Comparison of ENCODE assay signal across 25 cellular contexts in genomic region chr22:23061471-23062280, GRCh38. TPM values are rescaled to one million over a fixed set of nuclear protein-coding genes. Genes with fewer than 3 reads are reported as not detected.
DNase-seq lines count a peak whose midpoint lies in the region; ATAC-seq, FAIRE-seq and TF ChIP-seq lines count a peak whose summit lies in the region.
"Had no signal": no experiment of that assay in that cellular context is flagged by ENCODE, and none has a peak within 500 bp of the region (broad histone marks: within the 10 kb centered on the region; RNA-seq: fewer than 3 reads in every experiment).

No MANE protein-coding gene starts in this region.

- no peak overlapping the region for H3K4me3 ChIP-seq in GM12878
- H3K4me3 ChIP-seq: esophagus squamous epithelium, transverse colon had no signal

- no peaks in the 10 kb centered on the region for H3K79me2 ChIP-seq in GM12878 (ENCODE audit: control insufficient read depth, insufficient read depth, low read length)

- in situ Hi-C loops in GM12878 (cut with MboI), result no loop called here

- FAIRE-seq in GM12878 (lab: Jason Lieb, UNC), result no peak
- FAIRE-seq: A204.1, astrocyte, GM12891 had no signal

- CTCF ChIA-PET in GM12878 (lab: Yijun Ruan, JAX), result interaction anchor here (1.1 to 2.7 kb wide), 2 partner anchors 10 to 102 kb away, joined by 4 to 13 read pairs; no protein-coding TSS in a partner anchor

- SMC1A ChIA-PET in GM12878 (lab: Charles Lee; ENCODE audit: uncharacterized antibody, unreplicated experiment), result interaction anchor here (1.0 to 1.5 kb wide), 3 partner anchors 12 to 102 kb away, joined by 3 to 4 read pairs (median 4); no protein-coding TSS in a partner anchor

- peaks cover 4% of the 10 kb centered on the region for H3K27me3 Mint-ChIP-seq in activated CD4-positive, alpha-beta T cell treated with anti-CD3 and anti-CD28 coated beads, Interleukin-2, amount 10 ng/mL, durations not matched to agents 24 days and 14 days
- H3K27me3 Mint-ChIP-seq: stimulated activated memory B cell treated with anti-CD40 and anti-IgM and Interleukin-4, amounts not matched to agents 10 μg/mL and 1 μg/mL and 100 μg/mL, for 72 hours had no signal

- DNase-seq in activated CD4-positive, alpha-beta T cell treated with anti-CD3 and anti-CD28 coated beads for 1 hour, result peak; percentile 6
- no peak for DNase-seq in activated CD4-positive, alpha-beta T cell treated with anti-CD3 and anti-CD28 coated beads, Interleukin-2, amount 10 ng/mL, durations not matched to agents 24 days and 14 days
- peak; percentile 10 for DNase-seq in D341Med (ENCODE audit: low spot score)
- no peak for DNase-seq in GM12878 (ENCODE audit: low read depth, low spot score)
- peak; percentile 56 for DNase-seq in posterior vena cava (ENCODE audit: low spot score)
- DNase-seq in GM19238 (ENCODE audit: insufficient read length, low spot score), result no peak
- DNase-seq in retina, result no peak
- DNase-seq in SW 1271 (lab: John Stamatoyannopoulos, UW), result no peak
- DNase-seq: activated naive CD4-positive, alpha-beta T cell treated with anti-CD3 and anti-CD28 coated beads, Interleukin-2, amount 10 ng/mL, durations not matched to agents 7 days and 5 days; C1 segment of cervical spinal cord; DMS 273 treated with DMSO at 0.1 percent for 48 hours; effector memory CD4-positive, alpha-beta T cell; esophagus squamous epithelium; GF-D8; HCEC 1CT; NCI-H1417; NCI-H69; SIG-M5; stimulated activated CD4-positive, alpha-beta T cell treated with anti-CD3 and anti-CD28 coated beads, Interleukin-15, amount 100 ng/mL, for 24 hours; transverse colon had no signal

- ATAC-seq in GM12878, result peak; percentile 27; the same call in 2 of the 3 replicates
- ATAC-seq: stimulated activated memory B cell treated with anti-CD40 and anti-IgM and Interleukin-4, amounts not matched to agents 10 μg/mL and 1 μg/mL and 100 μg/mL, for 72 hours had no signal

- RAD21 ChIA-PET in GM12878 (lab: Charles Lee; ENCODE audit: unreplicated experiment), result no interaction called here

- 52% methylated on average over 16 of the region's 16 CpGs for WGBS in GM12878 (ENCODE audit: insufficient coverage, insufficient replicate concordance, low lambda C conversion rate, missing lambda C conversion rate)

- no peak for TF ChIP-seq CTCF in GM12878 (IDR thresholded peaks at IDR 0.05 in 2 of 3, conservative IDR thresholded peaks at IDR 0.05 in 1 of 3; ENCODE audit: control insufficient read depth in 2 of 3, extremely low read depth in 1 of 3, insufficient read depth in 1 of 3, low read depth in 3 of 3, low read length in 3 of 3)

- H2AFZ ChIP-seq in GM12878 (ENCODE audit: control insufficient read depth, low read depth, low read length), result no peak overlapping the region

- H3K36me3 ChIP-seq in GM12878 (ENCODE audit: control insufficient read depth in 2 of 2, insufficient read depth in 2 of 2, low read length in 1 of 2), result no peaks in the 10 kb centered on the region
- H3K36me3 ChIP-seq: esophagus squamous epithelium, transverse colon had no signal

- no peaks in the 10 kb centered on the region for H3K4me1 ChIP-seq in GM12878 (ENCODE audit: control insufficient read depth, insufficient read depth, low read length)
- H3K4me1 ChIP-seq: esophagus squamous epithelium, transverse colon had no signal

- no peak for TF ChIP-seq POLR2A in GM12878 (IDR thresholded peaks at IDR 0.05; ENCODE audit: low read depth, low read length)

- no peaks in the 10 kb centered on the region for H3K36me3 Mint-ChIP-seq in activated CD4-positive, alpha-beta T cell treated with anti-CD3 and anti-CD28 coated beads, Interleukin-2, amount 10 ng/mL, durations not matched to agents 24 days and 14 days (ENCODE audit: low read depth)
- H3K36me3 Mint-ChIP-seq: activated naive CD4-positive, alpha-beta T cell treated with anti-CD3 and anti-CD28 coated beads, Interleukin-2, amount 10 ng/mL, durations not matched to agents 7 days and 5 days; stimulated activated memory B cell treated with anti-CD40 and anti-IgM and Interleukin-4, amounts not matched to agents 10 μg/mL and 1 μg/mL and 100 μg/mL, for 72 hours had no signal

- H3K9me3 ChIP-seq in GM12878 (replicated peaks; ENCODE audit: control insufficient read depth, insufficient read depth, low read length), result peaks cover 1% of the 10 kb centered on the region; the same call in 2 of the 3 replicates
- H3K9me3 ChIP-seq: transverse colon had no signal

- no peaks in the 10 kb centered on the region for H3K4me1 Mint-ChIP-seq in activated CD4-positive, alpha-beta T cell treated with anti-CD3 and anti-CD28 coated beads, Interleukin-2, amount 10 ng/mL, durations not matched to agents 24 days and 14 days
- H3K4me1 Mint-ChIP-seq: activated naive CD4-positive, alpha-beta T cell treated with anti-CD3 and anti-CD28 coated beads, Interleukin-2, amount 10 ng/mL, durations not matched to agents 7 days and 5 days had no signal

- H3K27me3 ChIP-seq in GM12878 (replicated peaks in 1 of 2; ENCODE audit: control insufficient read depth in 2 of 2, insufficient read depth in 2 of 2, low read length in 1 of 2), result no peaks in the 10 kb centered on the region
- H3K27me3 ChIP-seq: transverse colon had no signal

- H4K20me1 ChIP-seq in GM12878 (ENCODE audit: control insufficient read depth, insufficient read depth), result no peaks in the 10 kb centered on the region

- no peak overlapping the region for H3K4me3 Mint-ChIP-seq in activated CD4-positive, alpha-beta T cell treated with anti-CD3 and anti-CD28 coated beads, Interleukin-2, amount 10 ng/mL, durations not matched to agents 24 days and 14 days
- H3K4me3 Mint-ChIP-seq: activated naive CD4-positive, alpha-beta T cell treated with anti-CD3 and anti-CD28 coated beads, Interleukin-2, amount 10 ng/mL, durations not matched to agents 7 days and 5 days; neural crest cell; stimulated activated memory B cell treated with anti-CD40 and anti-IgM and Interleukin-4, amounts not matched to agents 10 μg/mL and 1 μg/mL and 100 μg/mL, for 72 hours had no signal

- no peak for TF ChIP-seq RAD21 in GM12878 (IDR thresholded peaks at IDR 0.05; ENCODE audit: insufficient read depth, low read depth, low read length)

- POLR2A ChIA-PET in GM12878 (lab: Charles Lee), result interaction anchor here (0.8 to 1.0 kb wide), 2 partner anchors 14 to 80 kb away, joined by 3 to 4 read pairs; partner anchors contain the start of gene RSPH14

- no peak for TF ChIP-seq EP300 in GM12878 (IDR thresholded peaks at IDR 0.05; ENCODE audit: borderline replicate concordance in 1 of 2, control insufficient read depth in 1 of 2, low read depth in 2 of 2, low read length in 2 of 2)

- intact Hi-C loops in activated CD4-positive, alpha-beta T cell treated with anti-CD3 and anti-CD28 coated beads, Interleukin-2, amount 10 ng/mL, durations not matched to agents 24 days and 14 days (cut with micrococcal nuclease), result no loop called here
- intact Hi-C loops in GM12878 (cut with micrococcal nuclease; ENCODE audit: unreplicated experiment), result no loop called here
- intact Hi-C loops in posterior vena cava (cut with DNase I), result no loop called here

- H3K9me3 Mint-ChIP-seq in activated CD4-positive, alpha-beta T cell treated with anti-CD3 and anti-CD28 coated beads, Interleukin-2, amount 10 ng/mL, durations not matched to agents 24 days and 14 days, result no peaks in the 10 kb centered on the region
- H3K9me3 Mint-ChIP-seq: activated naive CD4-positive, alpha-beta T cell treated with anti-CD3 and anti-CD28 coated beads, Interleukin-2, amount 10 ng/mL, durations not matched to agents 7 days and 5 days; neural crest cell had no signal

- H3K9ac ChIP-seq in GM12878 (ENCODE audit: control insufficient read depth, insufficient read depth, low read length), result no peak overlapping the region

- H3K27ac ChIP-seq in GM12878 (ENCODE audit: control insufficient read depth, insufficient read depth), result no peak overlapping the region
- H3K27ac ChIP-seq: esophagus squamous epithelium, transverse colon had no signal

- no peak overlapping the region for H3K4me2 ChIP-seq in GM12878 (ENCODE audit: control insufficient read depth, insufficient read depth)

- no TSS peak for BruUV-seq in GM12878 (replicated peaks; lab: Mats Ljungman, UMichigan)

- no peak overlapping the region for H3K27ac Mint-ChIP-seq in activated CD4-positive, alpha-beta T cell treated with anti-CD3 and anti-CD28 coated beads, Interleukin-2, amount 10 ng/mL, durations not matched to agents 24 days and 14 days
- H3K27ac Mint-ChIP-seq: activated naive CD4-positive, alpha-beta T cell treated with anti-CD3 and anti-CD28 coated beads, Interleukin-2, amount 10 ng/mL, durations not matched to agents 7 days and 5 days; stimulated activated memory B cell treated with anti-CD40 and anti-IgM and Interleukin-4, amounts not matched to agents 10 μg/mL and 1 μg/mL and 100 μg/mL, for 72 hours had no signal

TF ChIP-seq in GM12878, 131 proteins besides CTCF, POLR2A, EP300 and RAD21 (continues in another document):
- TF ChIP-seq NR2C2 (IDR thresholded peaks at IDR 0.05; ENCODE audit: borderline replicate concordance, control insufficient read depth, insufficient read length, low read depth) (no peak), GABPA (IDR thresholded peaks at IDR 0.05; ENCODE audit: low read depth) (no peak)

RNA-seq across cellular contexts. Expression of gene GNAZ, which starts 8.6 kb away (rescaled TPM):
- 0.51 and 0.83 TPM in 2 replicates for total RNA-seq in activated CD4-positive, alpha-beta T cell treated with anti-CD3 and anti-CD28 coated beads, Interleukin-2, amount 10 ng/mL, durations not matched to agents 24 days and 14 days
- 0.93 and 1.6 TPM in 2 replicates for total RNA-seq in GM12878 (2013; cell fraction: nucleolus; rRNA removed)
- total RNA-seq in GM12878 (2014; rRNA removed) (0.60 and 0.73 TPM in 2 replicates), GM12878 (2014; rRNA removed; fragmentation: Illumina TruSeq; extraction: Trizol) (0.36 and 0.46 TPM in 2 replicates), GM12878 (2021) (0.51 and 0.96 TPM in 2 replicates), posterior vena cava (10 to 100 TPM; 34.3 to 37.0 TPM)
- polyA plus RNA-seq in GM12878 (2011; ENCODE audit: low read depth), result not detected
- polyA plus RNA-seq in GM12878 (2011; rRNA removed) (0.68 and 1.0 TPM in 2 replicates), GM12878 (2014; fragmentation: Illumina TruSeq; extraction: Trizol) (0.14 and 0.44 TPM in 2 replicates), GM12878 (2014; fragmentation: Nextera tagmentation; extraction: Ambion mirVana) (under 1 TPM in 1 of 2 experiments, not detected in 1; 0.09 TPM), GM12878 (2014; rRNA removed) (0.54 and 1.5 TPM in 2 replicates), GM12878 (2016; fragmentation: Nextera tagmentation; extraction: Ambion mirVana) (under 1 TPM; 0.16 to 0.28 TPM)
- polyA plus RNA-seq in GM12878 (2011; cell fraction: cytosol; rRNA removed), result 1.5 and 1.9 TPM in 2 replicates
- polyA plus RNA-seq in GM12878 (2011; cell fraction: nucleus; rRNA removed), result 2.0 and 4.6 TPM in 2 replicates
- polyA plus RNA-seq in GM12878 (2012), result 0.11 and 0.17 TPM in 2 replicates
- 1.2 and 1.7 TPM in 2 replicates for polyA minus RNA-seq in GM12878 (2011; rRNA and poly(A)+ RNA removed)
- 1.1 and 3.6 TPM in 2 replicates for polyA minus RNA-seq in GM12878 (2011; cell fraction: cytosol; rRNA and poly(A)+ RNA removed)
- 0.36 and 1.4 TPM in 2 replicates for polyA minus RNA-seq in GM12878 (2011; cell fraction: nucleus; rRNA and poly(A)+ RNA removed)

Comparison
In these comparisons a context has a peak if more than half of its experiments do, and no peak if none do; other contexts are left out.
1. DNase-seq: peak in activated CD4-positive, alpha-beta T cell treated with anti-CD3 and anti-CD28 coated beads for 1 hour (single experiment), D341Med (single experiment) and posterior vena cava (single experiment); none in activated CD4-positive, alpha-beta T cell treated with anti-CD3 and anti-CD28 coated beads, Interleukin-2, amount 10 ng/mL, durations not matched to agents 24 days and 14 days (single experiment), GM12878 (single experiment), GM19238 (single experiment), retina (single experiment) and SW 1271 (0 of 2).
2. RNA of gene GNAZ, which starts 8.6 kb away (total RNA-seq): 34.3 to 37.0 TPM in posterior vena cava; 0.36 to 1.6 TPM in GM12878 and 0.51 to 0.83 TPM in activated CD4-positive, alpha-beta T cell treated with anti-CD3 and anti-CD28 coated beads, Interleukin-2, amount 10 ng/mL, durations not matched to agents 24 days and 14 days; every median in the first group is over 10 times any median in the second.